14 cellular contexts compared by ENCODE assay signal in genomic region chr11:117203069-117203407, GRCh38. TPM values are rescaled to one million over a fixed set of nuclear protein-coding genes. Genes with fewer than 3 reads are reported as not detected.
DNase-seq lines count a peak whose midpoint lies in the region; ATAC-seq and TF ChIP-seq lines count a peak whose summit lies in the region.
"Had no signal": no experiment of that assay in that cellular context is flagged by ENCODE, and none has a peak within 500 bp of the region (broad histone marks: within the 10 kb centered on the region; RNA-seq: fewer than 3 reads in every experiment).

No MANE protein-coding gene starts in this region.

- WGBS in esophagus squamous epithelium, 2 donors = 80 to 90% methylated on average over 1 to 2 of the region's 10 CpGs
- WGBS in psoas muscle, 3 donors = 94 to 95% (median 95%) methylated on average over 10 of the region's 10 CpGs

- H3K9me3 ChIP-seq in esophagus squamous epithelium (no peaks in the 10 kb centered on the region), psoas muscle (no peaks in the 10 kb centered on the region)
- H3K9me3 ChIP-seq: BLaER1 treated with 17β-estradiol and CSF1 and Interleukin-3, amounts not matched to agents 10 nM and 100 nM had no signal

- H3K27ac ChIP-seq in esophagus squamous epithelium = peak overlapping the region; percentile 72 to 93 (median 88)
- H3K27ac ChIP-seq in psoas muscle = no peak overlapping the region

- no peaks in the 10 kb centered on the region for H3K9me3 Mint-ChIP-seq in HFFc6
- H3K9me3 Mint-ChIP-seq: central memory CD8-positive, alpha-beta T cell had no signal

- intact Hi-C loops in esophagus squamous epithelium (cut with DNase I) (no loop called here), psoas muscle (cut with DNase I) (no loop called here)

- peak overlapping the region; percentile 93 for H3K4me3 Mint-ChIP-seq in HFFc6
- H3K4me3 Mint-ChIP-seq: central memory CD8-positive, alpha-beta T cell had no signal

- CTCF ChIA-PET in AG04449 (lab: Yijun Ruan, JAX) = interaction anchor here (0.9 to 3.3 kb wide), 2 partner anchors 22 to 24 kb away, joined by 4 to 14 read pairs; no protein-coding TSS in a partner anchor

- H3K27ac Mint-ChIP-seq in HFFc6 = peak overlapping the region; percentile 95

- H3K27me3 Mint-ChIP-seq in HFFc6 (ENCODE audit: insufficient read depth) = peaks cover 7% of the 10 kb centered on the region
- H3K27me3 Mint-ChIP-seq: central memory CD8-positive, alpha-beta T cell had no signal

- DNase-seq in AG04449 (ENCODE audit: low read depth, low spot score) (no peak), HFFc6 (no peak), esophagus squamous epithelium (lab: John Stamatoyannopoulos, UW) (no peak), psoas muscle (no peak), HUDEP-2 (lab: John Stamatoyannopoulos, UW; ENCODE audit: unreplicated experiment in 76 of 76) (no peak), omental fat pad (ENCODE audit: low spot score) (no peak), NOMO-1 treated with DMSO at 0.1 percent for 48 hours (lab: John Stamatoyannopoulos, UW; ENCODE audit: unreplicated experiment) (no peak), COLO829 (ENCODE audit: low spot score) (no peak)
- DNase-seq: KBM-7, NCI-H1436 treated with DMSO at 0.1 percent for 48 hours, NCI-H69, SHP77 had no signal

- H3K36me3 Mint-ChIP-seq in HFFc6 (ENCODE audit: low read depth) = peaks cover 37% of the 10 kb centered on the region

- H3K4me3 ChIP-seq in AG04449 (ENCODE audit: low read depth, low read length) (peak overlapping the region; percentile 99), esophagus squamous epithelium (peak overlapping the region; percentile 27 to 66 (median 51)), psoas muscle (peak overlapping the region; percentile 58)
- H3K4me3 ChIP-seq: BLaER1 treated with 17β-estradiol and CSF1 and Interleukin-3, amounts not matched to agents 10 nM and 100 nM had no signal

- H3K4me1 ChIP-seq in esophagus squamous epithelium (peaks cover 4 to 43% (median 8%) of the 10 kb centered on the region in 3 donors), psoas muscle (no peaks in the 10 kb centered on the region)

- ATAC-seq in psoas muscle (no peak), omental fat pad (ENCODE audit: low FRiP score) (no peak)

- TF ChIP-seq CTCF in AG04449 (IDR thresholded peaks at IDR 0.05; ENCODE audit: insufficient read depth, low read length, missing control alignments) (no peak), HFFc6 (IDR thresholded peaks at IDR 0.05) (no peak), esophagus squamous epithelium (IDR thresholded peaks at IDR 0.05) (no peak), psoas muscle (IDR thresholded peaks at IDR 0.05) (no peak), omental fat pad (IDR thresholded peaks at IDR 0.05) (no peak)

- no peak for TF ChIP-seq POLR2A in esophagus squamous epithelium (IDR thresholded peaks at IDR 0.05)

- peaks cover 0 to 30% (median 17%) of the 10 kb centered on the region in 3 donors for H3K36me3 ChIP-seq in esophagus squamous epithelium
- peaks cover 0 to 21% of the 10 kb centered on the region in 2 donors for H3K36me3 ChIP-seq in psoas muscle (ENCODE audit: insufficient read depth in 1 of 2, low read depth in 1 of 2)

- H3K27me3 ChIP-seq in esophagus squamous epithelium (no peaks in the 10 kb centered on the region), psoas muscle (ENCODE audit: insufficient read depth in 3 of 3, low read length in 2 of 3) (no peaks in the 10 kb centered on the region)
- H3K27me3 ChIP-seq: BLaER1 treated with 17β-estradiol and CSF1 and Interleukin-3, amounts not matched to agents 10 nM and 100 nM had no signal

- POLR2A ChIA-PET in AG04449 (lab: Yijun Ruan, JAX) = interaction anchor here (0.7 to 11.2 kb wide), 5 partner anchors 8 to 80 kb away, joined by 3 to 76 read pairs (median 5); partner anchors contain the start of gene SIDT2

- H3K4me1 Mint-ChIP-seq in HFFc6 (ENCODE audit: low read depth) = peaks cover 73% of the 10 kb centered on the region

RNA-seq across cellular contexts. Expression of gene TAGLN, which starts 3.9 kb away (rescaled TPM):
- 1,000 to 10,000 TPM; 1,668 to 2,517 (median 1,780) TPM for total RNA-seq in HFFc6 (2021; fragmentation: NEBNext Ultra II Directional; extraction: Animal tissue kit (Norgen Biotek cat#: 25700))
- 1,000 to 10,000 TPM in 1 of 4 donors, 100 to 1,000 TPM in 2, 10 to 100 TPM in 1; 64.8 to 1,356 (median 373) TPM for total RNA-seq in esophagus squamous epithelium
- total RNA-seq in psoas muscle = 10 to 100 TPM; 36.2 to 73.0 (median 51.7) TPM
- 100 to 1,000 TPM in 2 of 3 donors, 10 to 100 TPM in 1; 86.5 to 140 (median 117) TPM for polyA plus RNA-seq in psoas muscle
- 1,000 to 10,000 TPM in 1 of 4 donors, 100 to 1,000 TPM in 3; 731 to 1,161 (median 827) TPM for total RNA-seq in omental fat pad

RNA-seq across cellular contexts. Expression of gene SIDT2, which starts 24.5 kb away (rescaled TPM):
- total RNA-seq in HFFc6 (2021; fragmentation: NEBNext Ultra II Directional; extraction: Animal tissue kit (Norgen Biotek cat#: 25700)) = 10 to 100 TPM; 33.9 to 53.9 (median 37.7) TPM
- 10 to 100 TPM in 2 of 4 donors, 1 to 10 TPM in 2; 6.9 to 20.0 (median 9.4) TPM for total RNA-seq in esophagus squamous epithelium
- total RNA-seq in psoas muscle = 10 to 100 TPM; 12.6 to 22.8 (median 19.9) TPM
- polyA plus RNA-seq in psoas muscle = 10 to 100 TPM in 1 of 3 donors, 1 to 10 TPM in 2; 7.1 to 10.5 (median 7.3) TPM
- 100 to 1,000 TPM in 1 of 4 donors, 10 to 100 TPM in 3; 63.4 to 101 (median 81.1) TPM for total RNA-seq in omental fat pad

RNA-seq across cellular contexts. Expression of gene PCSK7, which starts 28.8 kb away (rescaled TPM):
- 10 to 100 TPM; 64.1 to 73.6 (median 68.0) TPM for total RNA-seq in HFFc6 (2021; fragmentation: NEBNext Ultra II Directional; extraction: Animal tissue kit (Norgen Biotek cat#: 25700))
- total RNA-seq in esophagus squamous epithelium (10 to 100 TPM; 28.7 to 53.3 (median 45.0) TPM), psoas muscle (10 to 100 TPM; 15.8 to 23.6 (median 20.8) TPM), omental fat pad (10 to 100 TPM; 39.8 to 78.1 (median 50.0) TPM)
- 10 to 100 TPM in 2 of 3 donors, 1 to 10 TPM in 1; 9.9 to 17.5 (median 13.4) TPM for polyA plus RNA-seq in psoas muscle

RNA-seq across cellular contexts. Expression of gene RNF214, which starts 29.4 kb away (rescaled TPM):
- total RNA-seq in HFFc6 (2021; fragmentation: NEBNext Ultra II Directional; extraction: Animal tissue kit (Norgen Biotek cat#: 25700)) = 10 to 100 TPM; 17.7 to 25.6 (median 22.1) TPM
- total RNA-seq in esophagus squamous epithelium (10 to 100 TPM in 1 of 4 donors, 1 to 10 TPM in 3; 5.0 to 10.5 (median 5.6) TPM), psoas muscle (10 to 100 TPM; 31.0 to 39.4 (median 34.7) TPM), omental fat pad (10 to 100 TPM in 2 of 4 donors, 1 to 10 TPM in 2; 7.7 to 12.1 (median 9.8) TPM)
- polyA plus RNA-seq in psoas muscle = 10 to 100 TPM; 12.4 to 19.7 (median 16.8) TPM

RNA-seq across cellular contexts. Expression of gene PAFAH1B2, which starts 59.0 kb away (rescaled TPM):
- total RNA-seq in HFFc6 (2021; fragmentation: NEBNext Ultra II Directional; extraction: Animal tissue kit (Norgen Biotek cat#: 25700)) = 100 to 1,000 TPM; 113 to 130 (median 122) TPM
- total RNA-seq in esophagus squamous epithelium (10 to 100 TPM; 33.2 to 64.0 (median 48.5) TPM), psoas muscle (10 to 100 TPM; 30.8 to 46.3 (median 35.7) TPM), omental fat pad (100 to 1,000 TPM in 2 of 4 donors, 10 to 100 TPM in 2; 76.0 to 108 (median 98.6) TPM)
- 10 to 100 TPM; 13.0 to 25.4 (median 17.4) TPM for polyA plus RNA-seq in psoas muscle
